ENCODE assay signal across 11 cellular contexts in genomic region chr1:109263234-109263596, GRCh38. TPM values are rescaled to one million over a fixed set of nuclear protein-coding genes. Genes with fewer than 3 reads are reported as not detected.
DNase-seq lines count a peak whose midpoint lies in the region; ATAC-seq, FAIRE-seq and TF ChIP-seq lines count a peak whose summit lies in the region.
"Had no signal": no experiment of that assay in that cellular context is flagged by ENCODE, and none has a peak within 500 bp of the region (broad histone marks: within the 10 kb centered on the region; RNA-seq: fewer than 3 reads in every experiment).

No MANE protein-coding gene starts in this region.

- CTCF ChIA-PET in CD8-positive, alpha-beta T cell (lab: Charles Lee) = interaction anchor here (0.8 to 9.5 kb wide), 12 partner anchors 9 to 270 kb away, joined by 3 to 87 read pairs (median 4); partner anchors contain the start of genes PSRC1 and SORT1

- H3K27ac ChIP-seq in CD8-positive, alpha-beta T cell (ENCODE audit: low read depth, low read length) = no peak overlapping the region
- H3K27ac ChIP-seq in GM23338 (ENCODE audit: low read depth) (no peak overlapping the region), small intestine (ENCODE audit: low read depth in 1 of 2, low read length in 1 of 2) (no peak overlapping the region)

- ATAC-seq in CD8-positive, alpha-beta T cell = peak; percentile 27
- ATAC-seq in GM23338 = peak; percentile 66
- no peak for ATAC-seq in activated naive CD8-positive, alpha-beta T cell treated with anti-CD3 and anti-CD28 coated beads, Interleukin-2, amount 50 U/mL, for 24 hours
- no peak for ATAC-seq in GM18907 (IDR thresholded peaks at IDR 0.05; ENCODE audit: unreplicated experiment)

- H3K36me3 ChIP-seq in CD8-positive, alpha-beta T cell (ENCODE audit: insufficient read depth, low read length) = no peaks in the 10 kb centered on the region
- no peaks in the 10 kb centered on the region; the same call in 1 of the 2 replicates for H3K36me3 ChIP-seq in GM23338 (ENCODE audit: insufficient read depth)
- no peaks in the 10 kb centered on the region for H3K36me3 ChIP-seq in small intestine (ENCODE audit: control insufficient read depth in 2 of 2, insufficient read depth in 2 of 2, low read length in 2 of 2)

- no peak for FAIRE-seq in small intestine (lab: Jason Lieb, UNC)

- H3K4me1 ChIP-seq in CD8-positive, alpha-beta T cell (ENCODE audit: insufficient read depth, low read length) = no peaks in the 10 kb centered on the region
- H3K4me1 ChIP-seq in GM23338 (ENCODE audit: insufficient read depth) = no peaks in the 10 kb centered on the region; the same call in 1 of the 2 replicates
- H3K4me1 ChIP-seq in small intestine (ENCODE audit: control insufficient read depth in 2 of 2, insufficient read depth in 1 of 2, low read depth in 1 of 2, low read length in 1 of 2) = no peaks in the 10 kb centered on the region

- no peaks in the 10 kb centered on the region for H4K20me1 ChIP-seq in GM23338 (replicated peaks; ENCODE audit: insufficient read depth)

- no peak overlapping the region for H2AFZ ChIP-seq in GM23338

- POLR2A ChIA-PET in CD8-positive, alpha-beta T cell (lab: Charles Lee) = no interaction called here

- H3F3A ChIP-seq in GM23338 (replicated peaks; ENCODE audit: low read depth) = 0 out of 2 replicates have a peak, but pooled peaks cover 5% of the 10 kb centered on the region

- H3K79me2 ChIP-seq in GM23338 (replicated peaks; ENCODE audit: insufficient read depth) = no peaks in the 10 kb centered on the region

- no peak for DNase-seq in CD8-positive, alpha-beta T cell
- DNase-seq in GM23338 (ENCODE audit: low spot score) = no peak
- no peak for DNase-seq in activated naive CD8-positive, alpha-beta T cell treated with anti-CD3 and anti-CD28 coated beads, Interleukin-2, amount 50 U/mL, for 24 hours
- no peak for DNase-seq in mesothelial cell of epicardium (ENCODE audit: low spot score in 2 of 2, unreplicated experiment in 2 of 2)
- DNase-seq in AG20443 (ENCODE audit: low spot score) = no peak
- no peak for DNase-seq in small intestine
- DNase-seq in kidney glomerular epithelial cell (lab: John Stamatoyannopoulos, UW) = no peak

- peaks cover 3% of the 10 kb centered on the region for H3K36me3 Mint-ChIP-seq in CD8-positive, alpha-beta T cell
- H3K36me3 Mint-ChIP-seq in GM23338 (ENCODE audit: low read depth) (peaks cover 5% of the 10 kb centered on the region; the same call in 2 of the 3 replicates), mesothelial cell of epicardium (peaks cover 2% of the 10 kb centered on the region)
- H3K36me3 Mint-ChIP-seq in activated naive CD8-positive, alpha-beta T cell treated with anti-CD3 and anti-CD28 coated beads, Interleukin-2, amount 50 U/mL, for 24 hours (ENCODE audit: low read depth) = no peaks in the 10 kb centered on the region

- no peak overlapping the region for H3K27ac Mint-ChIP-seq in CD8-positive, alpha-beta T cell
- H3K27ac Mint-ChIP-seq in GM23338 = no peak overlapping the region
- peak overlapping the region; percentile 78 for H3K27ac Mint-ChIP-seq in activated naive CD8-positive, alpha-beta T cell treated with anti-CD3 and anti-CD28 coated beads, Interleukin-2, amount 50 U/mL, for 24 hours
- peak overlapping the region; percentile 50 for H3K27ac Mint-ChIP-seq in mesothelial cell of epicardium
- H3K27ac Mint-ChIP-seq: activated CD4-positive, alpha-beta T cell treated with anti-CD3 and anti-CD28 coated beads, Interleukin-2, amount 10 ng/mL, durations not matched to agents 7 days and 5 days had no signal

- TF ChIP-seq CTCF in CD8-positive, alpha-beta T cell (IDR thresholded peaks at IDR 0.05) = no peak
- no peak for TF ChIP-seq CTCF in GM23338 (conservative IDR thresholded peaks at IDR 0.05; ENCODE audit: low read depth in 2 of 2)
- no peak for TF ChIP-seq CTCF in mesothelial cell of epicardium (IDR thresholded peaks at IDR 0.05; ENCODE audit: unreplicated experiment)

- no peak overlapping the region for H3K4me3 Mint-ChIP-seq in CD8-positive, alpha-beta T cell
- H3K4me3 Mint-ChIP-seq in GM23338 (no peak overlapping the region), mesothelial cell of epicardium (no peak overlapping the region)
- H3K4me3 Mint-ChIP-seq in activated naive CD8-positive, alpha-beta T cell treated with anti-CD3 and anti-CD28 coated beads, Interleukin-2, amount 50 U/mL, for 24 hours = no peak overlapping the region
- H3K4me3 Mint-ChIP-seq: activated CD4-positive, alpha-beta T cell treated with anti-CD3 and anti-CD28 coated beads, Interleukin-2, amount 10 ng/mL, durations not matched to agents 7 days and 5 days had no signal

- H3K9me3 ChIP-seq in CD8-positive, alpha-beta T cell (ENCODE audit: low read length) = no peaks in the 10 kb centered on the region
- H3K9me3 ChIP-seq in small intestine (ENCODE audit: control insufficient read depth, low read depth) = no peaks in the 10 kb centered on the region

- no peak overlapping the region for H3K4me3 ChIP-seq in CD8-positive, alpha-beta T cell (ENCODE audit: low read depth, low read length)
- H3K4me3 ChIP-seq in GM23338 (no peak overlapping the region), small intestine (ENCODE audit: low read depth in 1 of 2, low read length in 2 of 2) (no peak overlapping the region)

- no peaks in the 10 kb centered on the region for H3K27me3 Mint-ChIP-seq in CD8-positive, alpha-beta T cell (ENCODE audit: low read depth)
- H3K27me3 Mint-ChIP-seq in GM23338 (ENCODE audit: insufficient read depth, low read depth, poor library complexity) = peaks cover 10% of the 10 kb centered on the region
- H3K27me3 Mint-ChIP-seq in activated naive CD8-positive, alpha-beta T cell treated with anti-CD3 and anti-CD28 coated beads, Interleukin-2, amount 50 U/mL, for 24 hours = peaks cover 2% of the 10 kb centered on the region
- H3K27me3 Mint-ChIP-seq in mesothelial cell of epicardium (ENCODE audit: low read depth) = no peaks in the 10 kb centered on the region
- H3K27me3 Mint-ChIP-seq: activated CD4-positive, alpha-beta T cell treated with anti-CD3 and anti-CD28 coated beads, Interleukin-2, amount 10 ng/mL, durations not matched to agents 7 days and 5 days had no signal

- H3K4me1 Mint-ChIP-seq in CD8-positive, alpha-beta T cell (ENCODE audit: low read depth) = no peaks in the 10 kb centered on the region
- peaks cover 19% of the 10 kb centered on the region for H3K4me1 Mint-ChIP-seq in GM23338
- H3K4me1 Mint-ChIP-seq in activated naive CD8-positive, alpha-beta T cell treated with anti-CD3 and anti-CD28 coated beads, Interleukin-2, amount 50 U/mL, for 24 hours = peaks cover 3% of the 10 kb centered on the region
- peaks cover 5% of the 10 kb centered on the region for H3K4me1 Mint-ChIP-seq in mesothelial cell of epicardium

- intact Hi-C loops in CD8-positive, alpha-beta T cell (cut with DNase I, micrococcal nuclease) = loop anchor here (1.0 to 5.0 kb wide), 3 partner anchors 136 to 269 kb away; partner anchors contain the start of gene CYB561D1 (in 1 of the 2)

- no peaks in the 10 kb centered on the region for H3K9me2 ChIP-seq in GM23338 (ENCODE audit: insufficient read depth)

- no peaks in the 10 kb centered on the region for H3K27me3 ChIP-seq in CD8-positive, alpha-beta T cell (ENCODE audit: insufficient read depth, low read length)
- no peaks in the 10 kb centered on the region for H3K27me3 ChIP-seq in GM23338 (ENCODE audit: insufficient read depth)
- H3K27me3 ChIP-seq in small intestine (ENCODE audit: control insufficient read depth in 2 of 2, insufficient read depth in 2 of 2, low read length in 2 of 2) = no peaks in the 10 kb centered on the region

- H3K4me2 ChIP-seq in GM23338 = no peak overlapping the region

- WGBS in small intestine, 3 donors = 78 to 87% (median 86%) methylated on average over 8 to 12 of the region's 12 CpGs

- no peaks in the 10 kb centered on the region for H3K9me3 Mint-ChIP-seq in CD8-positive, alpha-beta T cell
- H3K9me3 Mint-ChIP-seq in GM23338 (no peaks in the 10 kb centered on the region; the same call in 1 of the 3 replicates), mesothelial cell of epicardium (no peaks in the 10 kb centered on the region)
- H3K9me3 Mint-ChIP-seq in activated naive CD8-positive, alpha-beta T cell treated with anti-CD3 and anti-CD28 coated beads, Interleukin-2, amount 50 U/mL, for 24 hours = no peaks in the 10 kb centered on the region
- H3K9me3 Mint-ChIP-seq: activated CD4-positive, alpha-beta T cell treated with anti-CD3 and anti-CD28 coated beads, Interleukin-2, amount 10 ng/mL, durations not matched to agents 7 days and 5 days had no signal

TF ChIP-seq in GM23338, 12 proteins besides CTCF, POLR2A, EP300 and RAD21 (continues in another document):
- TF ChIP-seq ZNF331 (CRISPR knock-in tag; IDR thresholded peaks at IDR 0.05; ENCODE audit: low read depth) (no peak), JUNB (IDR thresholded peaks at IDR 0.05; ENCODE audit: unreplicated experiment) (no peak)

RNA-seq across cellular contexts. Expression of gene CELSR2, which starts 13.9 kb away (rescaled TPM):
- total RNA-seq in CD8-positive, alpha-beta T cell = 1 to 10 TPM; 3.8 TPM
- total RNA-seq in GM23338 (2014; rRNA removed; shearing (Covaris generic)) = 30.4 and 35.1 TPM in 2 replicates
- polyA plus RNA-seq in GM23338 (2016; fragmentation: Nextera tagmentation; extraction: Ambion mirVana) = 11.1 and 11.2 TPM in 2 replicates
- 24.9 to 27.1 TPM (median 25.0 TPM) in 3 replicates for total RNA-seq in mesothelial cell of epicardium
- polyA plus RNA-seq in small intestine = 1 to 10 TPM in 1 of 3 donors, under 1 TPM in 2; under 0.01 to 2.7 (median 0.27) TPM

RNA-seq across cellular contexts. Expression of gene PSRC1, which starts 19.7 kb away (rescaled TPM):
- total RNA-seq in CD8-positive, alpha-beta T cell = not detected
- 50.6 and 61.1 TPM in 2 replicates for total RNA-seq in GM23338 (2014; rRNA removed; shearing (Covaris generic))
- polyA plus RNA-seq in GM23338 (2016; fragmentation: Nextera tagmentation; extraction: Ambion mirVana) (51.4 and 55.0 TPM in 2 replicates), small intestine (10 to 100 TPM in 1 of 3 donors, 1 to 10 TPM in 1, under 1 TPM in 1; 0.67 to 15.5 (median 1.6) TPM)
- total RNA-seq in mesothelial cell of epicardium = 15.8 to 18.3 TPM (median 17.6 TPM) in 3 replicates

RNA-seq across cellular contexts. Expression of gene MYBPHL, which starts 43.6 kb away (rescaled TPM):
- not detected for total RNA-seq in CD8-positive, alpha-beta T cell
- not detected in 2 replicates for total RNA-seq in GM23338 (2014; rRNA removed; shearing (Covaris generic))
- polyA plus RNA-seq in GM23338 (2016; fragmentation: Nextera tagmentation; extraction: Ambion mirVana) = 0.68 TPM in 1 of 2 replicates, not detected in the other
- total RNA-seq in mesothelial cell of epicardium = not detected in 3 replicates
- polyA plus RNA-seq in small intestine = under 1 TPM in 1 of 3 donors, not detected in 2; 0.16 TPM
- total RNA-seq: activated CD4-positive, alpha-beta T cell treated with anti-CD3 and anti-CD28 coated beads, Interleukin-2, amount 10 ng/mL, durations not matched to agents 7 days and 5 days; fibroblast of villous mesenchyme; RPMI7951 had no signal

RNA-seq across cellular contexts. Expression of gene SARS1, which starts 49.5 kb away (rescaled TPM):
- total RNA-seq in CD8-positive, alpha-beta T cell = 100 to 1,000 TPM; 113 to 118 TPM
- 166 and 168 TPM in 2 replicates for total RNA-seq in GM23338 (2014; rRNA removed; shearing (Covaris generic))
- polyA plus RNA-seq in GM23338 (2016; fragmentation: Nextera tagmentation; extraction: Ambion mirVana) = 125 and 141 TPM in 2 replicates
- 99.0 to 104 TPM (median 99.4 TPM) in 3 replicates for total RNA-seq in mesothelial cell of epicardium
- polyA plus RNA-seq in small intestine = 100 to 1,000 TPM in 2 of 3 donors, 10 to 100 TPM in 1; 99.1 to 190 (median 159) TPM

Comparison
In these comparisons a context has a peak if more than half of its experiments do, and no peak if none do; other contexts are left out.
1. ATAC-seq: peak in CD8-positive, alpha-beta T cell (single experiment) and GM23338 (single experiment); none in activated naive CD8-positive, alpha-beta T cell treated with anti-CD3 and anti-CD28 coated beads, Interleukin-2, amount 50 U/mL, for 24 hours (single experiment) and GM18907 (single experiment).
2. H3K27ac Mint-ChIP-seq: peak in activated naive CD8-positive, alpha-beta T cell treated with anti-CD3 and anti-CD28 coated beads, Interleukin-2, amount 50 U/mL, for 24 hours (single experiment) and mesothelial cell of epicardium (single experiment); none in CD8-positive, alpha-beta T cell (single experiment) and GM23338 (single experiment).
3. RNA of gene PSRC1, which starts 19.7 kb away (total RNA-seq): 50.6 to 61.1 TPM in GM23338 and 15.8 to 18.3 TPM in mesothelial cell of epicardium; not detected in CD8-positive, alpha-beta T cell; every median in the first group is over 10 times any median in the second.